Comparison of ENCODE assay signal across 10 cellular contexts in the genomic region with DNA sequence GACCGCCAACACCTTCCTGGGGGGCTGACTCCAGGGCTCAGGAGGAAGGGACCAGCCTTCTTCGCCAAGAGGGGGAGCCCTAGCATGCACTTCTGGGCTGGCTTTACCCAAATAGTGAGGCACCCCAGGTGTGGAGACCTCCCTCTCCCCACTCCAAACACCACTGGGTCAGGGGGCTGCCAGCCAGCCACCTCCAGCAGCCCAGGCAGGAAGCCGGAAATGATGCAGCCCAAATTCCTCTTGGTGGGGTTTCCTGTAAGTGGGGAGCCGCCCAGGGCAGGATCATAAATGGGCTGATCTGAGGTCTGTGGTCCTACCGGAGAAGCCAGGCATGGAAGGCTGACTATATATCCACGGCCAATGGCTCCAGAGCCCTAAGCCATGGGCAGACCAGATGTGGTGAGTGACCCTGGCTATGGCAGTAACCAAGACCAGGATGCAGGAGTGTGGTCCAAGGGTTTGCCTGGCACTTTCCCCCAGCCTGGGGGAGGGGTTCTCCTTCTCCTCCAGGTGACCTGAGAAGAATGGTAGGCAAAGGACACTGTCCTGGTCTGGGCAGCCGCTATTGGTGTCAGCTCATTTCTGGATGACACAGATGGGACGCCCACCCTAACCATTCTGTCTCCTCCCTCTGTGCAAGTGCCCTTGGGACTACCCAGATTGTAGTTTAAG. TPM values are rescaled to one million over a fixed set of nuclear protein-coding genes. Genes with fewer than 3 reads are reported as not detected.
DNase-seq lines count a peak whose midpoint lies in the region; ATAC-seq and TF ChIP-seq lines count a peak whose summit lies in the region.
"Had no signal": no experiment of that assay in that cellular context is flagged by ENCODE, and none has a peak within 500 bp of the region (broad histone marks: within the 10 kb centered on the region; RNA-seq: fewer than 3 reads in every experiment).

No MANE protein-coding gene starts in this region.

- H3K9me3 ChIP-seq in left lung = no peaks in the 10 kb centered on the region

- H3K4me3 ChIP-seq in left lung = peak overlapping the region; percentile 5 to 77

- peaks cover 0 to 24% of the 10 kb centered on the region in 2 donors for H3K36me3 ChIP-seq in left lung

- H3K4me3 Mint-ChIP-seq in activated naive CD8-positive, alpha-beta T cell treated with anti-CD3 and anti-CD28 coated beads for 36 hours = peak overlapping the region; percentile 37

- no peaks in the 10 kb centered on the region for H3K9me3 Mint-ChIP-seq in activated naive CD8-positive, alpha-beta T cell treated with anti-CD3 and anti-CD28 coated beads for 36 hours

- H3K36me3 Mint-ChIP-seq in activated naive CD8-positive, alpha-beta T cell treated with anti-CD3 and anti-CD28 coated beads for 36 hours = peaks cover 36% of the 10 kb centered on the region

- intact Hi-C loops in left lung (cut with DNase I) = no loop called here

- TF ChIP-seq CTCF in left lung (IDR thresholded peaks at IDR 0.05) = no peak

- H3K27ac Mint-ChIP-seq in activated naive CD8-positive, alpha-beta T cell treated with anti-CD3 and anti-CD28 coated beads for 36 hours = peak overlapping the region; percentile 80

- H3K27me3 ChIP-seq in left lung = peaks cover 0 to under 1% of the 10 kb centered on the region in 2 donors

- peaks cover 52% of the 10 kb centered on the region for H3K4me1 Mint-ChIP-seq in activated naive CD8-positive, alpha-beta T cell treated with anti-CD3 and anti-CD28 coated beads for 36 hours

- DNase-seq in stimulated activated CD4-positive, alpha-beta T cell treated with anti-CD3 and anti-CD28 coated beads, Interleukin-4, amount 100 ng/mL, for 24 hours = peak; percentile 29
- no peak for DNase-seq in stimulated activated CD4-positive, alpha-beta T cell treated with anti-CD3 and anti-CD28 coated beads, Interleukin-2, amount 100 ng/mL, for 48 hours
- DNase-seq in activated naive CD8-positive, alpha-beta T cell treated with anti-CD3 and anti-CD28 coated beads for 36 hours = peak; percentile 34
- DNase-seq in left lung = peak in 1 of 2 donors; percentile 50
- DNase-seq in NOMO-1 (lab: John Stamatoyannopoulos, UW; ENCODE audit: unreplicated experiment in 2 of 2) = no peak
- DNase-seq in NCI-H526 treated with DMSO at 0.1 percent for 48 hours (lab: John Stamatoyannopoulos, UW) = no peak
- DNase-seq: DMS79 treated with DMSO at 0.1 percent for 48 hours, NCI-H2029 had no signal

- H3K27me3 Mint-ChIP-seq in activated naive CD8-positive, alpha-beta T cell treated with anti-CD3 and anti-CD28 coated beads for 36 hours = no peaks in the 10 kb centered on the region

- no peak for ATAC-seq in left lung
- no peak for ATAC-seq in GM18511 (IDR thresholded peaks at IDR 0.05; ENCODE audit: unreplicated experiment)
- ATAC-seq in HG02973 (IDR thresholded peaks at IDR 0.05; ENCODE audit: unreplicated experiment) = no peak

- H3K27ac ChIP-seq in left lung = peak overlapping the region; percentile 68 to 75

- peaks cover 20 to 70% of the 10 kb centered on the region in 2 donors for H3K4me1 ChIP-seq in left lung

RNA-seq across cellular contexts. Expression of gene GIT1, which starts 4.2 kb away (rescaled TPM):
- 10 to 100 TPM; 63.5 to 63.7 TPM for total RNA-seq in activated naive CD8-positive, alpha-beta T cell treated with anti-CD3 and anti-CD28 coated beads for 36 hours
- 10 to 100 TPM; 40.3 to 48.3 TPM for total RNA-seq in left lung

RNA-seq across cellular contexts. Expression of gene ANKRD13B, which starts 7.7 kb away (rescaled TPM):
- total RNA-seq in activated naive CD8-positive, alpha-beta T cell treated with anti-CD3 and anti-CD28 coated beads for 36 hours = 10 to 100 TPM; 17.9 to 20.8 TPM
- 10 to 100 TPM in 1 of 2 donors, 1 to 10 TPM in 1; 8.8 to 10.2 TPM for total RNA-seq in left lung

RNA-seq across cellular contexts. Expression of gene TP53I13, which starts 16.7 kb away (rescaled TPM):
- 10 to 100 TPM; 31.2 to 35.3 TPM for total RNA-seq in activated naive CD8-positive, alpha-beta T cell treated with anti-CD3 and anti-CD28 coated beads for 36 hours
- total RNA-seq in left lung = 10 to 100 TPM; 53.3 to 58.5 TPM

RNA-seq across cellular contexts. Expression of gene ABHD15, which starts 18.4 kb away (rescaled TPM):
- total RNA-seq in activated naive CD8-positive, alpha-beta T cell treated with anti-CD3 and anti-CD28 coated beads for 36 hours = 1 to 10 TPM; 8.6 to 8.8 TPM
- total RNA-seq in left lung = 10 to 100 TPM; 10.9 to 11.3 TPM

RNA-seq across cellular contexts. Expression of gene CORO6, which starts 37.5 kb away (rescaled TPM):
- total RNA-seq in activated naive CD8-positive, alpha-beta T cell treated with anti-CD3 and anti-CD28 coated beads for 36 hours = 1 to 10 TPM; 8.9 to 9.4 TPM
- 1 to 10 TPM; 3.8 to 3.9 TPM for total RNA-seq in left lung

Comparison
In these comparisons a context has a peak if more than half of its experiments do, and no peak if none do; other contexts are left out.
1. DNase-seq: peak in stimulated activated CD4-positive, alpha-beta T cell treated with anti-CD3 and anti-CD28 coated beads, Interleukin-4, amount 100 ng/mL, for 24 hours (single experiment) and activated naive CD8-positive, alpha-beta T cell treated with anti-CD3 and anti-CD28 coated beads for 36 hours (single experiment); none in stimulated activated CD4-positive, alpha-beta T cell treated with anti-CD3 and anti-CD28 coated beads, Interleukin-2, amount 100 ng/mL, for 48 hours (0 of 2), NOMO-1 (0 of 2) and NCI-H526 treated with DMSO at 0.1 percent for 48 hours (single experiment).